8 cellular contexts compared by ENCODE assay signal in genomic region chr20:37406010-37406998, GRCh38.
A peak's percentile ranks its signal among the peaks of the same experiment; 100 is the strongest.
DNase-seq lines count a peak whose midpoint lies in the region; ATAC-seq, FAIRE-seq and TF ChIP-seq lines count a peak whose summit lies in the region.

No MANE protein-coding gene starts in this region.

- H3K4me3 ChIP-seq in cardiac fibroblast (replicated peaks in 1 of 2; ENCODE audit: low read depth in 2 of 2, low read length in 2 of 2) (peak overlapping the region; percentile 27 to 32), left lung (peak overlapping the region; percentile 11 to 16)

- FAIRE-seq in HTR-8/SVneo (lab: Jason Lieb, UNC) = peak; percentile 92

- H3K27me3 ChIP-seq in left lung = peaks cover 0 to 40% of the 10 kb centered on the region in 2 donors

- peak; percentile 66 for DNase-seq in NCI-H82 (lab: John Stamatoyannopoulos, UW)
- DNase-seq in NCI-H82 treated with DMSO at 0.1 percent for 48 hours (lab: John Stamatoyannopoulos, UW; ENCODE audit: unreplicated experiment) = no peak
- DNase-seq in HTR-8/SVneo (ENCODE audit: insufficient read length, low spot score) = peak; percentile 94
- DNase-seq in SK-MEL-5 (ENCODE audit: low read depth, low spot score) = peak; percentile 59
- DNase-seq in cardiac fibroblast (ENCODE audit: low read depth in 2 of 2) = peak; percentile 25 to 27
- DNase-seq in left lung = peak in 1 of 2 donors; percentile 84
- peak; percentile 32 to 58 for DNase-seq in stimulated activated CD4-positive, alpha-beta T cell treated with anti-CD3 and anti-CD28 coated beads, Interleukin-4, amount 100 ng/mL, for 4 hours

- in situ Hi-C loops in SK-MEL-5 (cut with HindIII; ENCODE audit: low pct_unique_long_range_greater_than_20kb, low sequenced_read_pairs) = no loop called here

- H3K9me3 ChIP-seq in left lung = no peaks in the 10 kb centered on the region

- no peak overlapping the region for H3K27ac ChIP-seq in left lung

- intact Hi-C loops in left lung (cut with DNase I) = no loop called here

- H3K4me1 ChIP-seq in left lung = peaks cover 4 to 9% of the 10 kb centered on the region in 2 donors

- peak; percentile 70 for ATAC-seq in left lung
- ATAC-seq in GM21529 (IDR thresholded peaks at IDR 0.05; ENCODE audit: unreplicated experiment) = no peak

- H3K36me3 ChIP-seq in left lung = peaks cover 0 to 30% of the 10 kb centered on the region in 2 donors

- TF ChIP-seq CTCF in cardiac fibroblast (IDR thresholded peaks at IDR 0.05; ENCODE audit: low read depth, low read length) (no peak), left lung (IDR thresholded peaks at IDR 0.05) (no peak)
